ENCODE assay signal across 1 cellular context in the genomic region with DNA sequence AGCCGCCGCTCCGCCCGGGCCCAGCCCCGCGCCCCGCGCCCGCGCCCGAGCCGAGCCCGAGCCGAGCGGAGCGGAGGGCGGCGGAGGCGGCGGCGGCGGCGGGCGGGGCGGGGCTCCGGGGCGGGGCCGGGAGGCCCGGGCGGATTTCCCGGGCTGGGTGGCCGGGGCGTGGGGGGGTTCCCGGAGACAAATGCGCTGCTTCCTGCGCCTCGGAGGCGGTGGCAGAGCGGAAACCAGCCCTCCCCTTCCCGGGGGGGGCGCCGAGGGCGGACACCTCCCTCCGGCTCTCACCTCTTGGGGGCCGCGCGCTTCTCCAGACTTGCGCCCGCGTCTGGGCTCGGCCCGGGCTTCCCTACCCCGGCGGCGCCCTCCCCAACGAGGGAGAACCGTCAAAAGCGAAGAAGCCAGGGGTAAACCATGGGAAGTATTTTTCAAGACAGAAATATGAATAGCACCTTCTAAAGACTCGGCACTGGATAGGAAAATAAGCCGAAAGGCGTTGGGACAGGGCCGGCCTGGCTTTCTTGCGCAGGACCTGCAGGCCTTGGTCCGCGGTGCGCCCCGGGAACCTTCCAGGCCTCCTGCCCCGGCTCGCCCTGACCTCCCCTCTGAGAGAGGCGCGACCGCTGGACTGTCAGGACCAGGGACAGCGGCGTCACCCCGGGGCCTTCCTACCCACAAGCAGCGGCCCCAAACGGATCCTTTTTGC.
TF ChIP-seq lines count a peak whose summit lies in the region.

Gene MAPK11 (minus strand): TSS at position 79 of the 709 bp plus-strand sequence. CDS start 88 bp downstream, outside the sequence.

TF ChIP-seq in HepG2, 621 proteins besides CTCF, POLR2A, EP300 and RAD21 (continued from another document and continues in another):
- TF ChIP-seq NR2F6 (IDR thresholded peaks at IDR 0.05) (no peak), NR2F6 (CRISPR knock-in tag; IDR thresholded peaks at IDR 0.05) (peak; percentile 57; the same call in 1 of the 2 replicates), HIVEP1 (CRISPR knock-in tag; IDR thresholded peaks at IDR 0.05) (peak; percentile 57), ELK4 (CRISPR knock-in tag; IDR thresholded peaks at IDR 0.05; ENCODE audit: borderline replicate concordance) (no peak), ZNF556 (CRISPR knock-in tag; IDR thresholded peaks at IDR 0.05; ENCODE audit: borderline replicate concordance) (peak; percentile 67; the same call in 1 of the 2 replicates), ZNF10 (CRISPR knock-in tag; IDR thresholded peaks at IDR 0.05; ENCODE audit: borderline replicate concordance, low read depth) (no peak), HDAC1 (CRISPR knock-in tag; IDR thresholded peaks at IDR 0.05) (peak; percentile 67), EEA1 (CRISPR knock-in tag; IDR thresholded peaks at IDR 0.05; ENCODE audit: borderline replicate concordance) (0 out of 2 replicates have a peak, but pooled peaks have one; percentile 31), ZFP1 (CRISPR knock-in tag; IDR thresholded peaks at IDR 0.05) (no peak), ZNF232 (CRISPR knock-in tag; IDR thresholded peaks at IDR 0.05; ENCODE audit: borderline replicate concordance) (peak; percentile 94), SUZ12 (IDR thresholded peaks at IDR 0.05; ENCODE audit: low read depth, low read length) (no peak), SMAD3 (CRISPR knock-in tag; IDR thresholded peaks at IDR 0.05) (peak; percentile 85; the same call in 1 of the 2 replicates), KAT8 (CRISPR knock-in tag; IDR thresholded peaks at IDR 0.05) (peak; percentile 42; the same call in 1 of the 2 replicates), ZNF616 (CRISPR knock-in tag; IDR thresholded peaks at IDR 0.05; ENCODE audit: low read depth) (peak; percentile 78; the same call in 1 of the 2 replicates), DMAP1 (CRISPR knock-in tag; IDR thresholded peaks at IDR 0.05) (no peak), ZNF350 (CRISPR knock-in tag; IDR thresholded peaks at IDR 0.05; ENCODE audit: borderline replicate concordance, low read depth) (peak; percentile 60; the same call in 1 of the 2 replicates), HOXA3 (CRISPR knock-in tag; IDR thresholded peaks at IDR 0.05) (peak; percentile 44; the same call in 1 of the 2 replicates), FOXM1 (CRISPR knock-in tag; IDR thresholded peaks at IDR 0.05) (no peak), ZNF629 (CRISPR knock-in tag; conservative IDR thresholded peaks at IDR 0.05) (no peak), SMAD9 (CRISPR knock-in tag; IDR thresholded peaks at IDR 0.05) (no peak), IRX3 (CRISPR knock-in tag; IDR thresholded peaks at IDR 0.05; ENCODE audit: borderline replicate concordance, low read depth) (peak; percentile 80; the same call in 1 of the 2 replicates), TAF15 (IDR thresholded peaks at IDR 0.05; ENCODE audit: low read depth, low read length, poor library complexity, severe bottlenecking) (no peak), ZBTB7B (CRISPR knock-in tag; IDR thresholded peaks at IDR 0.05) (no peak), MAFK (conservative IDR thresholded peaks at IDR 0.05 in 1 of 2, IDR thresholded peaks at IDR 0.05 in 1 of 2; ENCODE audit: low read length in 2 of 2) (no peak), REL (CRISPR knock-in tag; conservative IDR thresholded peaks at IDR 0.05) (0 out of 2 replicates have a peak, but pooled peaks have one; percentile 34), ZNF484 (CRISPR knock-in tag; IDR thresholded peaks at IDR 0.05; ENCODE audit: borderline replicate concordance, low read depth) (peak; percentile 58; the same call in 1 of the 2 replicates), ZNF335 (CRISPR knock-in tag; IDR thresholded peaks at IDR 0.05) (peak; percentile 76; the same call in 1 of the 2 replicates), FOXK1 (CRISPR knock-in tag; IDR thresholded peaks at IDR 0.05; ENCODE audit: borderline replicate concordance, low read depth) (peak; percentile 66; the same call in 1 of the 2 replicates), CEBPG (CRISPR knock-in tag; IDR thresholded peaks at IDR 0.05) (no peak), ZNF451 (CRISPR knock-in tag; IDR thresholded peaks at IDR 0.05) (0 out of 2 replicates have a peak, but pooled peaks have one; percentile 58), HIC2 (CRISPR knock-in tag; IDR thresholded peaks at IDR 0.05; ENCODE audit: low read depth) (peak; percentile 48; the same call in 1 of the 2 replicates), ATF7 (IDR thresholded peaks at IDR 0.05) (no peak), ATF7 (CRISPR knock-in tag; IDR thresholded peaks at IDR 0.05) (no peak), SIN3B (IDR thresholded peaks at IDR 0.05; ENCODE audit: low read length) (no peak), ZBTB42 (CRISPR knock-in tag; IDR thresholded peaks at IDR 0.05) (peak; percentile 74; the same call in 1 of the 2 replicates), FOXO4 (CRISPR knock-in tag; conservative IDR thresholded peaks at IDR 0.05) (no peak), ZEB1 (IDR thresholded peaks at IDR 0.05; ENCODE audit: insufficient replicate concordance, low read depth) (no peak), E2F1 (CRISPR knock-in tag; IDR thresholded peaks at IDR 0.05) (no peak), ZNF607 (CRISPR knock-in tag; IDR thresholded peaks at IDR 0.05; ENCODE audit: borderline replicate concordance) (peak; percentile 95)
- TF ChIP-seq, protein P1, sequence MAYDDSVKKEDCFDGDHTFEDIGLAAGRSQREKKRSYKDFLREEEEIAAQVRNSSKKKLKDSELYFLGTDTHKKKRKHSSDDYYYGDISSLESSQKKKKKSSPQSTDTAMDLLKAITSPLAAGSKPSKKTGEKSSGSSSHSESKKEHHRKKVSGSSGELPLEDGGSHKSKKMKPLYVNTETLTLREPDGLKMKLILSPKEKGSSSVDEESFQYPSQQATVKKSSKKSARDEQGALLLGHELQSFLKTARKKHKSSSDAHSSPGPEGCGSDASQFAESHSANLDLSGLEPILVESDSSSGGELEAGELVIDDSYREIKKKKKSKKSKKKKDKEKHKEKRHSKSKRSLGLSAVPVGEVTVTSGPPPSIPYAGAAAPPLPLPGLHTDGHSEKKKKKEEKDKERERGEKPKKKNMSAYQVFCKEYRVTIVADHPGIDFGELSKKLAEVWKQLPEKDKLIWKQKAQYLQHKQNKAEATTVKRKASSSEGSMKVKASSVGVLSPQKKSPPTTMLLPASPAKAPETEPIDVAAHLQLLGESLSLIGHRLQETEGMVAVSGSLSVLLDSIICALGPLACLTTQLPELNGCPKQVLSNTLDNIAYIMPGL (CRISPR knock-in tag; IDR thresholded peaks at IDR 0.05; ENCODE audit: borderline replicate concordance in 1 of 2, low read depth in 1 of 2): peak; percentile 26 to 67; a peak in 2 of 4 replicates
- TF ChIP-seq, protein P2, sequence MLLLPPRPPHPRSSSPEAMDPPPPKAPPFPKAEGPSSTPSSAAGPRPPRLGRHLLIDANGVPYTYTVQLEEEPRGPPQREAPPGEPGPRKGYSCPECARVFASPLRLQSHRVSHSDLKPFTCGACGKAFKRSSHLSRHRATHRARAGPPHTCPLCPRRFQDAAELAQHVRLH (CRISPR knock-in tag; IDR thresholded peaks at IDR 0.05; ENCODE audit: borderline replicate concordance, low read depth): peak; percentile 90; the same call in 1 of the 2 replicates
- TF ChIP-seq, protein P3, sequence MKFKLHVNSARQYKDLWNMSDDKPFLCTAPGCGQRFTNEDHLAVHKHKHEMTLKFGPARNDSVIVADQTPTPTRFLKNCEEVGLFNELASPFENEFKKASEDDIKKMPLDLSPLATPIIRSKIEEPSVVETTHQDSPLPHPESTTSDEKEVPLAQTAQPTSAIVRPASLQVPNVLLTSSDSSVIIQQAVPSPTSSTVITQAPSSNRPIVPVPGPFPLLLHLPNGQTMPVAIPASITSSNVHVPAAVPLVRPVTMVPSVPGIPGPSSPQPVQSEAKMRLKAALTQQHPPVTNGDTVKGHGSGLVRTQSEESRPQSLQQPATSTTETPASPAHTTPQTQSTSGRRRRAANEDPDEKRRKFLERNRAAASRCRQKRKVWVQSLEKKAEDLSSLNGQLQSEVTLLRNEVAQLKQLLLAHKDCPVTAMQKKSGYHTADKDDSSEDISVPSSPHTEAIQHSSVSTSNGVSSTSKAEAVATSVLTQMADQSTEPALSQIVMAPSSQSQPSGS (CRISPR knock-in tag; IDR thresholded peaks at IDR 0.05): peak; percentile 39; the same call in 1 of the 2 replicates
- TF ChIP-seq, protein P4, sequence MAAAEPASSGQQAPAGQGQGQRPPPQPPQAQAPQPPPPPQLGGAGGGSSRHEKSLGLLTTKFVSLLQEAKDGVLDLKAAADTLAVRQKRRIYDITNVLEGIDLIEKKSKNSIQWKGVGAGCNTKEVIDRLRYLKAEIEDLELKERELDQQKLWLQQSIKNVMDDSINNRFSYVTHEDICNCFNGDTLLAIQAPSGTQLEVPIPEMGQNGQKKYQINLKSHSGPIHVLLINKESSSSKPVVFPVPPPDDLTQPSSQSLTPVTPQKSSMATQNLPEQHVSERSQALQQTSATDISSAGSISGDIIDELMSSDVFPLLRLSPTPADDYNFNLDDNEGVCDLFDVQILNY (CRISPR knock-in tag; conservative IDR thresholded peaks at IDR 0.05): peak; percentile 60; the same call in 1 of the 2 replicates
- TF ChIP-seq, protein P5, sequence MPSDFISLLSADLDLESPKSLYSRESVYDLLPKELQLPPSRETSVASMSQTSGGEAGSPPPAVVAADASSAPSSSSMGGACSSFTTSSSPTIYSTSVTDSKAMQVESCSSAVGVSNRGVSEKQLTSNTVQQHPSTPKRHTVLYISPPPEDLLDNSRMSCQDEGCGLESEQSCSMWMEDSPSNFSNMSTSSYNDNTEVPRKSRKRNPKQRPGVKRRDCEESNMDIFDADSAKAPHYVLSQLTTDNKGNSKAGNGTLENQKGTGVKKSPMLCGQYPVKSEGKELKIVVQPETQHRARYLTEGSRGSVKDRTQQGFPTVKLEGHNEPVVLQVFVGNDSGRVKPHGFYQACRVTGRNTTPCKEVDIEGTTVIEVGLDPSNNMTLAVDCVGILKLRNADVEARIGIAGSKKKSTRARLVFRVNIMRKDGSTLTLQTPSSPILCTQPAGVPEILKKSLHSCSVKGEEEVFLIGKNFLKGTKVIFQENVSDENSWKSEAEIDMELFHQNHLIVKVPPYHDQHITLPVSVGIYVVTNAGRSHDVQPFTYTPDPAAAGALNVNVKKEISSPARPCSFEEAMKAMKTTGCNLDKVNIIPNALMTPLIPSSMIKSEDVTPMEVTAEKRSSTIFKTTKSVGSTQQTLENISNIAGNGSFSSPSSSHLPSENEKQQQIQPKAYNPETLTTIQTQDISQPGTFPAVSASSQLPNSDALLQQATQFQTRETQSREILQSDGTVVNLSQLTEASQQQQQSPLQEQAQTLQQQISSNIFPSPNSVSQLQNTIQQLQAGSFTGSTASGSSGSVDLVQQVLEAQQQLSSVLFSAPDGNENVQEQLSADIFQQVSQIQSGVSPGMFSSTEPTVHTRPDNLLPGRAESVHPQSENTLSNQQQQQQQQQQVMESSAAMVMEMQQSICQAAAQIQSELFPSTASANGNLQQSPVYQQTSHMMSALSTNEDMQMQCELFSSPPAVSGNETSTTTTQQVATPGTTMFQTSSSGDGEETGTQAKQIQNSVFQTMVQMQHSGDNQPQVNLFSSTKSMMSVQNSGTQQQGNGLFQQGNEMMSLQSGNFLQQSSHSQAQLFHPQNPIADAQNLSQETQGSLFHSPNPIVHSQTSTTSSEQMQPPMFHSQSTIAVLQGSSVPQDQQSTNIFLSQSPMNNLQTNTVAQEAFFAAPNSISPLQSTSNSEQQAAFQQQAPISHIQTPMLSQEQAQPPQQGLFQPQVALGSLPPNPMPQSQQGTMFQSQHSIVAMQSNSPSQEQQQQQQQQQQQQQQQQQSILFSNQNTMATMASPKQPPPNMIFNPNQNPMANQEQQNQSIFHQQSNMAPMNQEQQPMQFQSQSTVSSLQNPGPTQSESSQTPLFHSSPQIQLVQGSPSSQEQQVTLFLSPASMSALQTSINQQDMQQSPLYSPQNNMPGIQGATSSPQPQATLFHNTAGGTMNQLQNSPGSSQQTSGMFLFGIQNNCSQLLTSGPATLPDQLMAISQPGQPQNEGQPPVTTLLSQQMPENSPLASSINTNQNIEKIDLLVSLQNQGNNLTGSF (CRISPR knock-in tag; IDR thresholded peaks at IDR 0.05): peak; percentile 79
